In the genomic region with DNA sequence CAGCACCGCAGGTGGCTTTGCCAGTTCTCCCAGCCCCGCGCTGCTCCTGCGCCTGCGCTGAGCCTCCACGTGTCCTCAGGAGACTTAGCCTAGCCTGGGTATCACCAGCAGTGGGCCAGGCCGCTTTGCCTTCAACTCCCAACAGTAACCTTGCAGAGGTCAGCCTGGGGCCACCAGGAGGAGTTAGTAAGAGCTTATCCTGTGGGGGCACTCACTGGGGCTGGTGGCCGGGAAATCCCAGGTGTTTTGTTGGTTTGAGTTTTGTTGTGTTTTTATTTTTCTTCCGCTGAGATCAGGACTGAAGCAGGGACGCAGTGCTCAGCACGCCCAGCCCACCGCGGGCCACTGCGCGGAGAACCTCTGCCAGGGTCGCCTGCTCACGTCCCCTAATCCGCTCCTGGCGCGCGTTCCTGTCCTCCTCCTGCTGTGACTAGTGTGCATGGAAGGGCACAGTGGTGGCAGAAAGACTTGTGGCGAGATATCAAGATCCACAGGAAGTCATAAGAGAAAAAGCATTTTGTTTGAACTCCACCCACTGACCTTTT, we compare ENCODE assay signal across 1 cellular context.
TF ChIP-seq lines count a peak whose summit lies in the region.

No MANE protein-coding gene starts in this region.

TF ChIP-seq in HepG2, 621 proteins besides CTCF, POLR2A, EP300 and RAD21 (continued from another document and continues in another):
- TF ChIP-seq ZNF382 (CRISPR knock-in tag; IDR thresholded peaks at IDR 0.05; ENCODE audit: borderline replicate concordance) (no peak), THAP9 (CRISPR knock-in tag; IDR thresholded peaks at IDR 0.05; ENCODE audit: borderline replicate concordance) (peak; percentile 49; the same call in 1 of the 2 replicates), EED (CRISPR knock-in tag; IDR thresholded peaks at IDR 0.05) (no peak), ZMYM4 (CRISPR knock-in tag; IDR thresholded peaks at IDR 0.05) (peak; percentile 92), NFE2L1 (CRISPR knock-in tag; IDR thresholded peaks at IDR 0.05; ENCODE audit: borderline replicate concordance) (no peak), ZMAT3 (CRISPR knock-in tag; conservative IDR thresholded peaks at IDR 0.05) (no peak; the same call in 1 of the 2 replicates), SP5 (CRISPR knock-in tag; IDR thresholded peaks at IDR 0.05; ENCODE audit: borderline replicate concordance, low read depth) (peak; percentile 32; the same call in 1 of the 2 replicates), HNF4A (CRISPR knock-in tag; IDR thresholded peaks at IDR 0.05) (peak; percentile 46; the same call in 1 of the 2 replicates), ARNT (IDR thresholded peaks at IDR 0.05) (no peak), NFATC3 (CRISPR knock-in tag; IDR thresholded peaks at IDR 0.05) (no peak), ARID4A (CRISPR knock-in tag; IDR thresholded peaks at IDR 0.05; ENCODE audit: borderline replicate concordance) (peak; percentile 64), SOX6 (IDR thresholded peaks at IDR 0.05) (no peak), SOX6 (CRISPR knock-in tag; IDR thresholded peaks at IDR 0.05) (peak; percentile 45; the same call in 1 of the 2 replicates), SRSF9 (IDR thresholded peaks at IDR 0.05; ENCODE audit: borderline replicate concordance, insufficient read depth, low read depth, low read length, poor library complexity, severe bottlenecking) (no peak), ZNF879 (CRISPR knock-in tag; IDR thresholded peaks at IDR 0.05) (no peak), HOXA5 (CRISPR knock-in tag; IDR thresholded peaks at IDR 0.05) (no peak), RXRB (CRISPR knock-in tag; IDR thresholded peaks at IDR 0.05; ENCODE audit: borderline replicate concordance) (peak; percentile 93), ZNF296 (CRISPR knock-in tag; conservative IDR thresholded peaks at IDR 0.05) (no peak), FOXP1 (IDR thresholded peaks at IDR 0.05) (no peak), FOXP1 (CRISPR knock-in tag; IDR thresholded peaks at IDR 0.05) (peak; percentile 42; the same call in 1 of the 2 replicates), NFKBIZ (CRISPR knock-in tag; IDR thresholded peaks at IDR 0.05) (peak; percentile 59; the same call in 1 of the 2 replicates), ZNF7 (CRISPR knock-in tag; IDR thresholded peaks at IDR 0.05) (peak; percentile 5; the same call in 1 of the 2 replicates), BRD4 (CRISPR knock-in tag; IDR thresholded peaks at IDR 0.05) (peak; percentile 45; the same call in 1 of the 2 replicates), KAT2B (IDR thresholded peaks at IDR 0.05; ENCODE audit: borderline replicate concordance, low read depth, low read length) (no peak), LBX2 (CRISPR knock-in tag; IDR thresholded peaks at IDR 0.05; ENCODE audit: borderline replicate concordance) (no peak), ONECUT2 (CRISPR knock-in tag; IDR thresholded peaks at IDR 0.05) (no peak), GPBP1L1 (CRISPR knock-in tag; IDR thresholded peaks at IDR 0.05) (no peak), ZNF160 (CRISPR knock-in tag; IDR thresholded peaks at IDR 0.05) (peak; percentile 35; the same call in 1 of the 2 replicates), ZNF468 (CRISPR knock-in tag; IDR thresholded peaks at IDR 0.05) (no peak), SCMH1 (CRISPR knock-in tag; IDR thresholded peaks at IDR 0.05; ENCODE audit: borderline replicate concordance) (no peak), KDM5A (IDR thresholded peaks at IDR 0.05; ENCODE audit: borderline replicate concordance, low read length) (no peak)
- TF ChIP-seq, protein P1, sequence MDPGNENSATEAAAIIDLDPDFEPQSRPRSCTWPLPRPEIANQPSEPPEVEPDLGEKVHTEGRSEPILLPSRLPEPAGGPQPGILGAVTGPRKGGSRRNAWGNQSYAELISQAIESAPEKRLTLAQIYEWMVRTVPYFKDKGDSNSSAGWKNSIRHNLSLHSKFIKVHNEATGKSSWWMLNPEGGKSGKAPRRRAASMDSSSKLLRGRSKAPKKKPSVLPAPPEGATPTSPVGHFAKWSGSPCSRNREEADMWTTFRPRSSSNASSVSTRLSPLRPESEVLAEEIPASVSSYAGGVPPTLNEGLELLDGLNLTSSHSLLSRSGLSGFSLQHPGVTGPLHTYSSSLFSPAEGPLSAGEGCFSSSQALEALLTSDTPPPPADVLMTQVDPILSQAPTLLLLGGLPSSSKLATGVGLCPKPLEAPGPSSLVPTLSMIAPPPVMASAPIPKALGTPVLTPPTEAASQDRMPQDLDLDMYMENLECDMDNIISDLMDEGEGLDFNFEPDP (CRISPR knock-in tag; conservative IDR thresholded peaks at IDR 0.05), result 0 out of 2 replicates have a peak, but pooled peaks have one; percentile 89
- TF ChIP-seq, protein P2, sequence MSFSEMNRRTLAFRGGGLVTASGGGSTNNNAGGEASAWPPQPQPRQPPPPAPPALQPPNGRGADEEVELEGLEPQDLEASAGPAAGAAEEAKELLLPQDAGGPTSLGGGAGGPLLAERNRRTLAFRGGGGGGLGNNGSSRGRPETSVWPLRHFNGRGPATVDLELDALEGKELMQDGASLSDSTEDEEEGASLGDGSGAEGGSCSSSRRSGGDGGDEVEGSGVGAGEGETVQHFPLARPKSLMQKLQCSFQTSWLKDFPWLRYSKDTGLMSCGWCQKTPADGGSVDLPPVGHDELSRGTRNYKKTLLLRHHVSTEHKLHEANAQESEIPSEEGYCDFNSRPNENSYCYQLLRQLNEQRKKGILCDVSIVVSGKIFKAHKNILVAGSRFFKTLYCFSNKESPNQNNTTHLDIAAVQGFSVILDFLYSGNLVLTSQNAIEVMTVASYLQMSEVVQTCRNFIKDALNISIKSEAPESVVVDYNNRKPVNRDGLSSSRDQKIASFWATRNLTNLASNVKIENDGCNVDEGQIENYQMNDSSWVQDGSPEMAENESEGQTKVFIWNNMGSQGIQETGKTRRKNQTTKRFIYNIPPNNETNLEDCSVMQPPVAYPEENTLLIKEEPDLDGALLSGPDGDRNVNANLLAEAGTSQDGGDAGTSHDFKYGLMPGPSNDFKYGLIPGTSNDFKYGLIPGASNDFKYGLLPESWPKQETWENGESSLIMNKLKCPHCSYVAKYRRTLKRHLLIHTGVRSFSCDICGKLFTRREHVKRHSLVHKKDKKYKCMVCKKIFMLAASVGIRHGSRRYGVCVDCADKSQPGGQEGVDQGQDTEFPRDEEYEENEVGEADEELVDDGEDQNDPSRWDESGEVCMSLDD (CRISPR knock-in tag; IDR thresholded peaks at IDR 0.05; ENCODE audit: borderline replicate concordance), result no peak
- TF ChIP-seq, protein P3, sequence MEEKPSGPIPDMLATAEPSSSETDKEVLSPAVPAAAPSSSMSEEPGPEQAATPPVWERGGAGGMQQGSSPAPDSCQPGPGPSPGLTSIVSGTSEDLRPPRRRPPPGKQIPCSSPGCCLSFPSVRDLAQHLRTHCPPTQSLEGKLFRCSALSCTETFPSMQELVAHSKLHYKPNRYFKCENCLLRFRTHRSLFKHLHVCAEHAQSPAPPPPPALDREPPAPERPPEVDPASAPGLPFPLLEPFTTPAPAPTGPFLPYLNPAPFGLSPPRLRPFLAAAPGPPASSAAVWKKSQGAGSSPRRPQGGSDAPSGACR (CRISPR knock-in tag; IDR thresholded peaks at IDR 0.05), result no peak; the same call in 1 of the 2 replicates
- TF ChIP-seq, protein P4, sequence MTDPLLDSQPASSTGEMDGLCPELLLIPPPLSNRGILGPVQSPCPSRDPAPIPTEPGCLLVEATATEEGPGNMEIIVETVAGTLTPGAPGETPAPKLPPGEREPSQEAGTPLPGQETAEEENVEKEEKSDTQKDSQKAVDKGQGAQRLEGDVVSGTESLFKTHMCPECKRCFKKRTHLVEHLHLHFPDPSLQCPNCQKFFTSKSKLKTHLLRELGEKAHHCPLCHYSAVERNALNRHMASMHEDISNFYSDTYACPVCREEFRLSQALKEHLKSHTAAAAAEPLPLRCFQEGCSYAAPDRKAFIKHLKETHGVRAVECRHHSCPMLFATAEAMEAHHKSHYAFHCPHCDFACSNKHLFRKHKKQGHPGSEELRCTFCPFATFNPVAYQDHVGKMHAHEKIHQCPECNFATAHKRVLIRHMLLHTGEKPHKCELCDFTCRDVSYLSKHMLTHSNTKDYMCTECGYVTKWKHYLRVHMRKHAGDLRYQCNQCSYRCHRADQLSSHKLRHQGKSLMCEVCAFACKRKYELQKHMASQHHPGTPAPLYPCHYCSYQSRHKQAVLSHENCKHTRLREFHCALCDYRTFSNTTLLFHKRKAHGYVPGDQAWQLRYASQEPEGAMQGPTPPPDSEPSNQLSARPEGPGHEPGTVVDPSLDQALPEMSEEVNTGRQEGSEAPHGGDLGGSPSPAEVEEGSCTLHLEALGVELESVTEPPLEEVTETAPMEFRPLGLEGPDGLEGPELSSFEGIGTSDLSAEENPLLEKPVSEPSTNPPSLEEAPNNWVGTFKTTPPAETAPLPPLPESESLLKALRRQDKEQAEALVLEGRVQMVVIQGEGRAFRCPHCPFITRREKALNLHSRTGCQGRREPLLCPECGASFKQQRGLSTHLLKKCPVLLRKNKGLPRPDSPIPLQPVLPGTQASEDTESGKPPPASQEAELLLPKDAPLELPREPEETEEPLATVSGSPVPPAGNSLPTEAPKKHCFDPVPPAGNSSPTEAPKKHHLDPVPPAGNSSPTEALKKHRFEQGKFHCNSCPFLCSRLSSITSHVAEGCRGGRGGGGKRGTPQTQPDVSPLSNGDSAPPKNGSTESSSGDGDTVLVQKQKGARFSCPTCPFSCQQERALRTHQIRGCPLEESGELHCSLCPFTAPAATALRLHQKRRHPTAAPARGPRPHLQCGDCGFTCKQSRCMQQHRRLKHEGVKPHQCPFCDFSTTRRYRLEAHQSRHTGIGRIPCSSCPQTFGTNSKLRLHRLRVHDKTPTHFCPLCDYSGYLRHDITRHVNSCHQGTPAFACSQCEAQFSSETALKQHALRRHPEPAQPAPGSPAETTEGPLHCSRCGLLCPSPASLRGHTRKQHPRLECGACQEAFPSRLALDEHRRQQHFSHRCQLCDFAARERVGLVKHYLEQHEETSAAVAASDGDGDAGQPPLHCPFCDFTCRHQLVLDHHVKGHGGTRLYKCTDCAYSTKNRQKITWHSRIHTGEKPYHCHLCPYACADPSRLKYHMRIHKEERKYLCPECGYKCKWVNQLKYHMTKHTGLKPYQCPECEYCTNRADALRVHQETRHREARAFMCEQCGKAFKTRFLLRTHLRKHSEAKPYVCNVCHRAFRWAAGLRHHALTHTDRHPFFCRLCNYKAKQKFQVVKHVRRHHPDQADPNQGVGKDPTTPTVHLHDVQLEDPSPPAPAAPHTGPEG (CRISPR knock-in tag; IDR thresholded peaks at IDR 0.05), result peak; percentile 23; the same call in 1 of the 2 replicates
- TF ChIP-seq, protein P5, sequence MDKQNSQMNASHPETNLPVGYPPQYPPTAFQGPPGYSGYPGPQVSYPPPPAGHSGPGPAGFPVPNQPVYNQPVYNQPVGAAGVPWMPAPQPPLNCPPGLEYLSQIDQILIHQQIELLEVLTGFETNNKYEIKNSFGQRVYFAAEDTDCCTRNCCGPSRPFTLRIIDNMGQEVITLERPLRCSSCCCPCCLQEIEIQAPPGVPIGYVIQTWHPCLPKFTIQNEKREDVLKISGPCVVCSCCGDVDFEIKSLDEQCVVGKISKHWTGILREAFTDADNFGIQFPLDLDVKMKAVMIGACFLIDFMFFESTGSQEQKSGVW (CRISPR knock-in tag; IDR thresholded peaks at IDR 0.05; ENCODE audit: borderline replicate concordance), result no peak
